ENCODE assay signal across 25 cellular contexts in genomic region chr22:36819112-36819511, GRCh38. TPM values are rescaled to one million over a fixed set of nuclear protein-coding genes. Genes with fewer than 3 reads are reported as not detected.
"Had no signal": no experiment of that assay in that cellular context is flagged by ENCODE, and none has a peak within 500 bp of the region (broad histone marks: within the 10 kb centered on the region; RNA-seq: fewer than 3 reads in every experiment).

No MANE protein-coding gene starts in this region.

- H3K36me3 Mint-ChIP-seq: activated naive CD4-positive, alpha-beta T cell treated with anti-CD3 and anti-CD28 coated beads, Interleukin-2, amount 50 U/mL, for 24 hours had no signal

- H3K9me3 ChIP-seq: body of pancreas had no signal

- H3K4me3 Mint-ChIP-seq: activated B cell treated with CpG ODN at 0.5 μM for 24 hours; activated CD4-positive, alpha-beta memory T cell treated with anti-CD3 and anti-CD28 coated beads, Interleukin-2, amount 10 ng/mL, durations not matched to agents 7 days and 5 days; activated CD4-positive, alpha-beta T cell treated with anti-CD3 and anti-CD28 coated beads, Interleukin-2, amount 10 ng/mL, durations not matched to agents 7 days and 5 days; activated naive CD4-positive, alpha-beta T cell treated with anti-CD3 and anti-CD28 coated beads, Interleukin-2, amount 50 U/mL, for 24 hours; activated T-cell treated with anti-CD3 and anti-CD28 coated beads, Interleukin-2, amount 50 U/mL, for 72 hours; T-helper 17 cell had no signal

- H3K9me3 Mint-ChIP-seq: activated B cell treated with CpG ODN at 0.5 μM for 24 hours; activated CD4-positive, alpha-beta memory T cell treated with anti-CD3 and anti-CD28 coated beads, Interleukin-2, amount 10 ng/mL, durations not matched to agents 7 days and 5 days; activated CD4-positive, alpha-beta T cell treated with anti-CD3 and anti-CD28 coated beads, Interleukin-2, amount 10 ng/mL, durations not matched to agents 7 days and 5 days; activated naive CD4-positive, alpha-beta T cell treated with anti-CD3 and anti-CD28 coated beads, Interleukin-2, amount 50 U/mL, for 24 hours; activated T-cell treated with anti-CD3 and anti-CD28 coated beads, Interleukin-2, amount 50 U/mL, for 72 hours; activated T-helper 2 cell treated with anti-CD3 and anti-CD28 coated beads, Interferon-gamma antibody, Interleukin-2, Interleukin-4, amounts not matched to agents 10 μg/mL and 5 μg/mL and 100 μg/mL, durations not matched to agents 14 hours and 24 hours and 36 hours had no signal

- H3K4me3 ChIP-seq: body of pancreas had no signal

- H3K27ac ChIP-seq: body of pancreas had no signal

- H3K27ac Mint-ChIP-seq: activated B cell treated with CpG ODN at 0.5 μM for 24 hours; activated CD4-positive, alpha-beta memory T cell treated with anti-CD3 and anti-CD28 coated beads, Interleukin-2, amount 10 ng/mL, durations not matched to agents 7 days and 5 days; activated CD4-positive, alpha-beta T cell treated with anti-CD3 and anti-CD28 coated beads, Interleukin-2, amount 10 ng/mL, durations not matched to agents 7 days and 5 days; activated naive CD4-positive, alpha-beta T cell treated with anti-CD3 and anti-CD28 coated beads, Interleukin-2, amount 50 U/mL, for 24 hours; activated T-cell treated with anti-CD3 and anti-CD28 coated beads, Interleukin-2, amount 50 U/mL, for 72 hours; activated T-helper 2 cell treated with anti-CD3 and anti-CD28 coated beads, Interferon-gamma antibody, Interleukin-2, Interleukin-4, amounts not matched to agents 10 μg/mL and 5 μg/mL and 100 μg/mL, durations not matched to agents 14 hours and 24 hours and 36 hours; T-helper 17 cell had no signal

- H3K4me1 Mint-ChIP-seq: activated B cell treated with CpG ODN at 0.5 μM for 24 hours had no signal

- DNase-seq: activated B cell treated with CpG ODN at 0.5 μM for 24 hours; activated CD4-positive, alpha-beta memory T cell treated with anti-CD3 and anti-CD28 coated beads, Interleukin-2, amount 10 ng/mL, durations not matched to agents 7 days and 5 days; activated CD4-positive, alpha-beta T cell treated with anti-CD3 and anti-CD28 coated beads for 1 hour; activated CD4-positive, alpha-beta T cell treated with anti-CD3 and anti-CD28 coated beads, Interleukin-2, amount 10 ng/mL, durations not matched to agents 7 days and 5 days; activated CD8-positive, alpha-beta memory T cell treated with anti-CD3 and anti-CD28 coated beads, Interleukin-2, amount 50 U/mL, for 4 hours; activated T-cell treated with anti-CD3 and anti-CD28 coated beads, Interleukin-2, amount 50 U/mL, for 72 hours; aorta; body of pancreas; Karpas-422; MM.1S; NCI-H1105; NCI-H1436; NCI-H1694 treated with DMSO at 0.1 percent for 48 hours; NCI-H2029 treated with DMSO at 0.1 percent for 48 hours; NCI-H510A treated with DMSO at 0.1 percent for 48 hours; NCI-H69; NK-92 treated with Interleukin-12 subunit alpha and Interleukin-12 subunit beta, amount 100 ng/mL, for 24 hours; OCI-M1; RPMI8226; T-helper 17 cell; T-helper 9 cell had no signal

RNA-seq across cellular contexts. Expression of gene PVALB, which starts 2.3 kb away (rescaled TPM):
- total RNA-seq: activated B cell treated with CpG ODN at 0.5 μM for 24 hours; activated CD4-positive, alpha-beta memory T cell treated with anti-CD3 and anti-CD28 coated beads, Interleukin-2, amount 10 ng/mL, durations not matched to agents 7 days and 5 days; activated CD4-positive, alpha-beta T cell treated with anti-CD3 and anti-CD28 coated beads, Interleukin-2, amount 10 ng/mL, durations not matched to agents 7 days and 5 days; activated T-cell treated with anti-CD3 and anti-CD28 coated beads, Interleukin-2, amount 50 U/mL, for 72 hours; activated T-helper 2 cell treated with anti-CD3 and anti-CD28 coated beads, Interferon-gamma antibody, Interleukin-2, Interleukin-4, amounts not matched to agents 10 μg/mL and 5 μg/mL and 100 μg/mL, durations not matched to agents 14 hours and 24 hours and 36 hours; aorta; body of pancreas; bronchial epithelial cell; Right ventricle myocardium inferior had no signal
- polyA plus RNA-seq: aorta had no signal

RNA-seq across cellular contexts. Expression of gene NCF4, which starts 41.7 kb away (rescaled TPM):
- total RNA-seq: bronchial epithelial cell had no signal
